In the genomic region with DNA sequence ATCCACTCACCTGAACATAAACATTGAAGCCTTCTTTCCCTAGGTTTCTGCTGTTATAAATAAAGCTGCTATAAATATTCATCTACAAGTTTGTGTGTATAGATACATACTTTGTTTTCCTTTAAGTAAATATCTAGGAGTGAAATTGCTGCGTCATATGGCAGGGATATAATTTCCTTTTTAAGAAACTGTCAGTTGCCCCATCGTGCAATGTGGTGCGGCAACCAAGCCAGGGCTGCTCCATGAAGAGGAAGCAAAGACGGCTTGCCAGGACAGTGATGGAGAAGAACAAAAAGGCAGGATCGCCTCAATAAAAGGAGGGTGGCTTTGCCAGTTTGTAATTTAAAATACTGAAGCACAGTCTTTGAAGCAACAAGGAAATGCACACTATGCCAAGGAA, we compare ENCODE assay signal across 22 cellular contexts. TPM values are rescaled to one million over a fixed set of nuclear protein-coding genes. Genes with fewer than 3 reads are reported as not detected.
DNase-seq lines count a peak whose midpoint lies in the region; ATAC-seq and TF ChIP-seq lines count a peak whose summit lies in the region.
"Had no signal": no experiment of that assay in that cellular context is flagged by ENCODE, and none has a peak within 500 bp of the region (broad histone marks: within the 10 kb centered on the region; RNA-seq: fewer than 3 reads in every experiment).

No MANE protein-coding gene starts in this region.

- no peak overlapping the region for H3K4me3 ChIP-seq in right cardiac atrium (ENCODE audit: low read length)
- no peak overlapping the region for H3K4me3 ChIP-seq in foreskin fibroblast (ENCODE audit: low read depth in 1 of 2, low read length in 2 of 2)
- no peak overlapping the region for H3K4me3 ChIP-seq in stomach
- H3K4me3 ChIP-seq: body of pancreas, dorsolateral prefrontal cortex, esophagus muscularis mucosa, ovary had no signal

- ATAC-seq in right cardiac atrium (peak in 1 of 2 donors; percentile 41), Right ventricle myocardium inferior (no peak), HG02642 (IDR thresholded peaks at IDR 0.05; ENCODE audit: poor library complexity, unreplicated experiment) (no peak)
- ATAC-seq: body of pancreas; CD8-positive, alpha-beta T cell; SK-N-SH treated with all-trans-retinoic acid at 6 μM for 48 hours had no signal

- H3K9me3 ChIP-seq in right cardiac atrium (ENCODE audit: control insufficient read depth, low read length) (no peaks in the 10 kb centered on the region), stomach (no peaks in the 10 kb centered on the region)
- H3K9me3 ChIP-seq: body of pancreas, esophagus muscularis mucosa, ovary had no signal

- H3K27ac ChIP-seq in right cardiac atrium (ENCODE audit: low read length) (no peak overlapping the region), stomach (peak overlapping the region in 2 of 5 donors; percentile 4 to 28)
- H3K27ac ChIP-seq: body of pancreas, esophagus muscularis mucosa, ovary had no signal

- no peak for TF ChIP-seq CTCF in foreskin fibroblast (IDR thresholded peaks at IDR 0.05; ENCODE audit: low read depth, low read length)
- no peak for TF ChIP-seq CTCF in stomach (IDR thresholded peaks at IDR 0.05)

- DNase-seq in right cardiac atrium (peak; percentile 32 to 61 (median 41)), Right ventricle myocardium inferior (ENCODE audit: missing footprints) (no peak), SKM-1 treated with dmso at 0.1 percent for 144 hours (lab: John Stamatoyannopoulos, UW; ENCODE audit: unreplicated experiment) (peak; percentile 57), fibroblast of peridontal ligament (ENCODE audit: extremely low read depth) (peak; percentile 65), foreskin fibroblast (no peak), stomach (no peak)
- DNase-seq in stimulated activated CD4-positive, alpha-beta T cell treated with anti-CD3 and anti-CD28 coated beads, Interleukin-4, amount 100 ng/mL, for 24 hours: no peak
- DNase-seq: activated CD4-positive, alpha-beta T cell treated with anti-CD3 and anti-CD28 coated beads, Interleukin-2, amount 50 U/mL, for 48 hours; activated T-cell treated with anti-CD3 and anti-CD28 coated beads, Interleukin-2, amount 50 U/mL, for 24 hours; CD8-positive, alpha-beta T cell; kidney; NCI-H2029; NCI-H524; ovary; stimulated activated CD4-positive, alpha-beta T cell treated with anti-CD3 and anti-CD28 coated beads, Interleukin-12 subunit alpha, Interleukin-12 subunit beta, amount 100 ng/mL, for 4 hours; stimulated activated naive CD4-positive, alpha-beta T cell treated with Interleukin-2 at 50 U/mL for 16 hours had no signal

- TF ChIP-seq EP300 in stomach (IDR thresholded peaks at IDR 0.05): no peak

- 74% methylated on average over 5 of the region's 5 CpGs for WGBS in right cardiac atrium
- 70 to 91% (median 77%) methylated on average over 5 of the region's 5 CpGs for WGBS in stomach, 5 donors

- H3K4me1 ChIP-seq in right cardiac atrium (ENCODE audit: control insufficient read depth, insufficient read depth, low read length) (no peaks in the 10 kb centered on the region), stomach (peaks cover 0 to 19% (median 3%) of the 10 kb centered on the region in 4 donors)
- H3K4me1 ChIP-seq: body of pancreas had no signal

- H3K27me3 ChIP-seq in right cardiac atrium (ENCODE audit: control insufficient read depth, insufficient read depth) (no peaks in the 10 kb centered on the region), stomach (no peaks in the 10 kb centered on the region)
- H3K27me3 ChIP-seq: body of pancreas, dorsolateral prefrontal cortex, esophagus muscularis mucosa, ovary had no signal

- no peak for TF ChIP-seq POLR2A in stomach (IDR thresholded peaks at IDR 0.05)

- no peaks in the 10 kb centered on the region for H3K36me3 ChIP-seq in stomach
- H3K36me3 ChIP-seq: esophagus muscularis mucosa, ovary had no signal

- intact Hi-C loops in right cardiac atrium (cut with DNase I): no loop called here
- intact Hi-C loops in Right ventricle myocardium inferior (cut with DNase I): no loop called here
- intact Hi-C loops in stomach (cut with DNase I; ENCODE audit: low total_unique reads): no loop called here

RNA-seq across cellular contexts. Expression of gene CITED2, which starts 36.6 kb away (rescaled TPM):
- total RNA-seq in right cardiac atrium (100 to 1,000 TPM in 3 of 4 donors, 10 to 100 TPM in 1; 67.9 to 138 (median 113) TPM), Right ventricle myocardium inferior (143 TPM), stomach (100 to 1,000 TPM in 1 of 5 donors, 10 to 100 TPM in 4; 22.3 to 102 (median 40.3) TPM)
- polyA plus RNA-seq in right cardiac atrium (35.7 TPM), stomach (10 to 100 TPM; 15.3 to 32.7 (median 18.6) TPM)

RNA-seq across cellular contexts. Expression of gene TXLNB, which starts 46.0 kb away (rescaled TPM):
- total RNA-seq in right cardiac atrium (100 to 1,000 TPM in 2 of 4 donors, 10 to 100 TPM in 2; 66.0 to 136 (median 103) TPM), Right ventricle myocardium inferior (122 TPM), stomach (1 to 10 TPM in 2 of 5 donors, not detected in 3; 1.3 to 1.5 TPM)
- polyA plus RNA-seq in right cardiac atrium (48.7 TPM), stomach (under 1 TPM; 0.15 to 0.61 (median 0.37) TPM)
- total RNA-seq: A673, body of pancreas had no signal

Comparison
In these comparisons a context has a peak if more than half of its experiments do, and no peak if none do; other contexts are left out.
1. DNase-seq: peak in right cardiac atrium (3 of 3), SKM-1 treated with dmso at 0.1 percent for 144 hours (single experiment) and fibroblast of peridontal ligament (single experiment); none in Right ventricle myocardium inferior (single experiment), foreskin fibroblast (0 of 2), stimulated activated CD4-positive, alpha-beta T cell treated with anti-CD3 and anti-CD28 coated beads, Interleukin-4, amount 100 ng/mL, for 24 hours (single experiment) and stomach (single experiment).
2. RNA of gene TXLNB, which starts 46.0 kb away (total RNA-seq): 122 TPM in Right ventricle myocardium inferior (single experiment) and 66.0 to 136 TPM in right cardiac atrium; 1.3 to 1.5 TPM in stomach; every median in the first group is over 10 times any median in the second.